Comparison of ENCODE assay signal across 21 cellular contexts in the genomic region with DNA sequence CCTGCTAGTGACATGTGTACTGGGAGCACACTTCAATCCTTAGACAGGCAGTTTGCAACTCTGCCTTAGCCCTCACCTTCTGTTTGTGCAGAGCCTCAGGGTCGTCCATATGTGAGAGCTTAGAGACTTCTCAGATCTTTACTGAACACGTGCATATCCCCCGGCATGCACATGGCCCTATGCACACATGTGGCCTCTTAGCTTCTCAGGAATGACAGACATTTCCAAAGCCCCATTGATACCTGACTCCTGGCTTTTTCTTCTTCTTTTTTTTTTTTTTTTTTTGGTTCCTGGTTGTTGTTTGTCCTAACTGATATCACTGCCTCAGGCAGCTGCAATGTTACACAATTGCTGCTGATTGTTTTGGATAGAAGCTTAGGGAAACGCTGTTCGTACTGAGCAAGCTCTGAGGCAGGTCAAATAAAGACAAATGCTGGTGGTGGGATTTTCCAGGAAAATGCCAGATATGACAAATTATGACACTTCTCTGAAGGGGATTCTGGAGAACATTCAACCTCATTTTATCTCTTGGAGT.
DNase-seq lines count a peak whose midpoint lies in the region; ATAC-seq and TF ChIP-seq lines count a peak whose summit lies in the region.
"Had no signal": no experiment of that assay in that cellular context is flagged by ENCODE, and none has a peak within 500 bp of the region (broad histone marks: within the 10 kb centered on the region; RNA-seq: fewer than 3 reads in every experiment).

No MANE protein-coding gene starts in this region.

- no peaks in the 10 kb centered on the region for H3F3A ChIP-seq in Loucy (ENCODE audit: low read depth)

- CTCF ChIA-PET in Panc1 (lab: Charles Lee) = no interaction called here

- in situ Hi-C loops in Panc1 (cut with HindIII; ENCODE audit: low pct_unique_long_range_greater_than_20kb, low sequenced_read_pairs) = no loop called here

- H4K20me1 ChIP-seq in DND-41 (ENCODE audit: insufficient read depth, low read length) (no peaks in the 10 kb centered on the region), Loucy (ENCODE audit: insufficient read depth, low read length, poor library complexity, severe bottlenecking) (no peaks in the 10 kb centered on the region)
- H4K20me1 ChIP-seq: BLaER1 treated with 17β-estradiol and CSF1 and Interleukin-3, amounts not matched to agents 10 nM and 100 nM had no signal

- POLR2A ChIA-PET in Panc1 (lab: Charles Lee) = no interaction called here

- intact Hi-C loops in Panc1 (cut with micrococcal nuclease; ENCODE audit: unreplicated experiment) = no loop called here
- intact Hi-C loops in adrenal gland (cut with DNase I) = no loop called here

- H3K4me2 ChIP-seq in DND-41 (ENCODE audit: insufficient read depth, low read length) (no peak overlapping the region), Loucy (ENCODE audit: low read depth, low read length, poor library complexity, severe bottlenecking) (no peak overlapping the region)

- WGBS in adrenal gland, 4 donors = 65 to 80% (median 72%) methylated on average over 5 of the region's 5 CpGs

- H3K27ac ChIP-seq in DND-41 (ENCODE audit: low read length) = peak overlapping the region; percentile 54; the same call in 1 of the 2 replicates
- H3K27ac ChIP-seq in Panc1 (ENCODE audit: low read length) = no peak overlapping the region
- H3K27ac ChIP-seq in adrenal gland = no peak overlapping the region
- H3K27ac ChIP-seq: BLaER1 treated with 17β-estradiol and CSF1 and Interleukin-3, amounts not matched to agents 10 nM and 100 nM had no signal

- ATAC-seq in DND-41 (ENCODE audit: insufficient read depth, low read depth) = no peak
- ATAC-seq in Panc1 = 0 out of 2 replicates have a peak, but pooled peaks have one; percentile 42
- ATAC-seq: CD8-positive, alpha-beta T cell; SK-N-SH treated with all-trans-retinoic acid at 6 μM for 48 hours; T-cell had no signal

- H3K36me3 ChIP-seq in DND-41 (ENCODE audit: insufficient read depth, low read length) (no peaks in the 10 kb centered on the region), Loucy (ENCODE audit: insufficient read depth, low read length) (no peaks in the 10 kb centered on the region), Panc1 (ENCODE audit: control insufficient read depth, insufficient read depth, low read length) (no peaks in the 10 kb centered on the region), adrenal gland (replicated peaks in 1 of 2) (no peaks in the 10 kb centered on the region)
- H3K36me3 ChIP-seq: BLaER1 treated with 17β-estradiol and CSF1 and Interleukin-3, amounts not matched to agents 10 nM and 100 nM had no signal

- TF ChIP-seq POLR2A in adrenal gland (IDR thresholded peaks at IDR 0.05) = no peak

- H2AFZ ChIP-seq in DND-41 (ENCODE audit: low read depth, low read length) (peak overlapping the region; percentile 64; the same call in 1 of the 2 replicates), Loucy (ENCODE audit: low read length) (peak overlapping the region; percentile 40; the same call in 1 of the 2 replicates)

- H3K9me3 ChIP-seq in DND-41 (ENCODE audit: insufficient read depth, low read length, severe bottlenecking) = peaks cover 6% of the 10 kb centered on the region
- H3K9me3 ChIP-seq in Loucy (ENCODE audit: insufficient read depth, low read depth, low read length) = 0 out of 2 replicates have a peak, but pooled peaks cover 7% of the 10 kb centered on the region
- H3K9me3 ChIP-seq in Panc1 (ENCODE audit: control insufficient read depth, insufficient read depth, low read depth, low read length) = no peaks in the 10 kb centered on the region
- H3K9me3 ChIP-seq in adrenal gland (replicated peaks in 1 of 3) = no peaks in the 10 kb centered on the region

- DNase-seq in DND-41 (no peak), Panc1 (ENCODE audit: low read depth, low spot score) (no peak), islet precursor cell (peak; percentile 64), adrenal gland (no peak), OCI-M2 (lab: John Stamatoyannopoulos, UW; ENCODE audit: unreplicated experiment) (no peak)
- no peak for DNase-seq in activated CD4-positive, alpha-beta T cell treated with anti-CD3 and anti-CD28 coated beads for 48 hours
- DNase-seq: CD8-positive, alpha-beta T cell; DMS79; HCEC 1CT; Kasumi-1; NCI-H1417 treated with DMSO at 0.1 percent for 48 hours; NCI-H2081; NCI-H2227 treated with DMSO at 0.1 percent for 48 hours; NCI-H82; OCI-M1; RPMI8226; SIG-M5; T-cell had no signal

- no TSS peak for BruUV-seq in Panc1 (replicated peaks; lab: Mats Ljungman, UMichigan)

- H3K9me2 ChIP-seq in Loucy (replicated peaks; ENCODE audit: low read depth, low read length) = no peaks in the 10 kb centered on the region

- no peak for TF ChIP-seq CTCF in DND-41 (IDR thresholded peaks at IDR 0.05; ENCODE audit: borderline replicate concordance, extremely low read depth, low read length, poor library complexity, severe bottlenecking)
- TF ChIP-seq CTCF in Loucy (conservative IDR thresholded peaks at IDR 0.05; ENCODE audit: low read length) = no peak
- no peak for TF ChIP-seq CTCF in Panc1 (IDR thresholded peaks at IDR 0.05)
- no peak for TF ChIP-seq CTCF in adrenal gland (IDR thresholded peaks at IDR 0.05)

- H3K9ac ChIP-seq in DND-41 (ENCODE audit: low read depth, low read length) (no peak overlapping the region), Loucy (ENCODE audit: low read depth, low read length, poor library complexity, severe bottlenecking) (no peak overlapping the region)
- H3K9ac ChIP-seq: BLaER1 treated with 17β-estradiol and CSF1 and Interleukin-3, amounts not matched to agents 10 nM and 100 nM had no signal

- H3K4me3 ChIP-seq in DND-41 (ENCODE audit: low read depth in 1 of 2, low read length in 2 of 2) (no peak overlapping the region), Loucy (ENCODE audit: low read length, poor library complexity, severe bottlenecking) (no peak overlapping the region), Panc1 (ENCODE audit: low read depth in 2 of 2, low read length in 2 of 2) (no peak overlapping the region), adrenal gland (no peak overlapping the region)
- H3K4me3 ChIP-seq: BLaER1 treated with 17β-estradiol and CSF1 and Interleukin-3, amounts not matched to agents 10 nM and 100 nM had no signal

- H3K79me2 ChIP-seq in DND-41 (ENCODE audit: insufficient read depth, low read length) (no peaks in the 10 kb centered on the region), Loucy (ENCODE audit: insufficient read depth, low read length) (no peaks in the 10 kb centered on the region)

- H3K4me1 ChIP-seq in DND-41 (ENCODE audit: insufficient read depth, low read length) = peaks cover 19% of the 10 kb centered on the region
- H3K4me1 ChIP-seq in Loucy (ENCODE audit: insufficient read depth, low read length, poor library complexity, severe bottlenecking) = no peaks in the 10 kb centered on the region
- no peaks in the 10 kb centered on the region for H3K4me1 ChIP-seq in Panc1 (ENCODE audit: control insufficient read depth, insufficient read depth, low read length)
- H3K4me1 ChIP-seq in adrenal gland (replicated peaks in 1 of 2) = no peaks in the 10 kb centered on the region

- H3K27me3 ChIP-seq in DND-41 (ENCODE audit: insufficient read depth, low read length, poor library complexity) (no peaks in the 10 kb centered on the region), Loucy (ENCODE audit: insufficient read depth, low read length, poor library complexity, severe bottlenecking) (no peaks in the 10 kb centered on the region), Panc1 (ENCODE audit: control insufficient read depth, insufficient read depth, low read length) (peaks cover 12% of the 10 kb centered on the region), adrenal gland (no peaks in the 10 kb centered on the region)
- H3K27me3 ChIP-seq: BLaER1 treated with 17β-estradiol and CSF1 and Interleukin-3, amounts not matched to agents 10 nM and 100 nM had no signal
